13 cellular contexts compared by ENCODE assay signal in genomic region chr10:89458289-89458688, GRCh38. TPM values are rescaled to one million over a fixed set of nuclear protein-coding genes. Genes with fewer than 3 reads are reported as not detected.
DNase-seq lines count a peak whose midpoint lies in the region; ATAC-seq, FAIRE-seq and TF ChIP-seq lines count a peak whose summit lies in the region.
"Had no signal": no experiment of that assay in that cellular context is flagged by ENCODE, and none has a peak within 500 bp of the region (broad histone marks: within the 10 kb centered on the region; RNA-seq: fewer than 3 reads in every experiment).

No MANE protein-coding gene starts in this region.

- H3K4me1 ChIP-seq in RWPE2 (ENCODE audit: insufficient read depth, poor library complexity, severe bottlenecking) (peaks cover 26% of the 10 kb centered on the region), aorta (ENCODE audit: control insufficient read depth in 1 of 2, insufficient read depth in 2 of 2, low read length in 2 of 2) (no peaks in the 10 kb centered on the region)

- WGBS in aorta, 2 donors, result 4 to 5% methylated on average over 3 of the region's 3 CpGs

- peak; percentile 100 for FAIRE-seq in H54 (lab: Jason Lieb, UNC)

- H3K27ac ChIP-seq in RWPE2 (ENCODE audit: poor library complexity, severe bottlenecking) (peak overlapping the region; percentile 71), aorta (ENCODE audit: low read depth in 1 of 2, low read length in 2 of 2) (peak overlapping the region in 1 of 2 donors; percentile 75)
- H3K27ac ChIP-seq: gastroesophageal sphincter had no signal

- no peak overlapping the region for H3K4me3 ChIP-seq in RWPE2 (ENCODE audit: severe bottlenecking)
- H3K4me3 ChIP-seq in aorta (ENCODE audit: low read length in 2 of 2), result no peak overlapping the region
- H3K4me3 ChIP-seq: gastroesophageal sphincter had no signal

- intact Hi-C loops in aorta (cut with DNase I), result no loop called here

- DNase-seq in H54 (ENCODE audit: insufficient read length, low spot score), result peak; percentile 17
- no peak for DNase-seq in RWPE2 (ENCODE audit: low spot score)
- peak; percentile 84 for DNase-seq in fibroblast of peridontal ligament (ENCODE audit: extremely low read depth)
- DNase-seq in renal cortical epithelial cell (ENCODE audit: low read depth), result peak; percentile 88
- no peak for DNase-seq in NCI-H2196 treated with DMSO at 0.1 percent for 48 hours (lab: John Stamatoyannopoulos, UW; ENCODE audit: unreplicated experiment)
- no peak for DNase-seq in activated CD4-positive, alpha-beta T cell treated with anti-CD3 and anti-CD28 coated beads, Interleukin-2, amount 50 U/mL, for 4 hours
- no peak for DNase-seq in NCI-H2227 treated with DMSO at 0.1 percent for 48 hours (lab: John Stamatoyannopoulos, UW)
- DNase-seq in aorta, result no peak
- DNase-seq: NCI-H1417 treated with DMSO at 0.1 percent for 48 hours; stimulated activated CD4-positive, alpha-beta T cell treated with anti-CD3 and anti-CD28 coated beads, Interleukin-4, amount 100 ng/mL, for 24 hours; stimulated activated naive CD4-positive, alpha-beta T cell treated with Interleukin-2 at 50 U/mL for 16 hours had no signal

- H3K36me3 ChIP-seq in RWPE2 (ENCODE audit: low read depth) (no peaks in the 10 kb centered on the region), aorta (ENCODE audit: control insufficient read depth in 1 of 2, insufficient read depth in 2 of 2, low read length in 1 of 2) (no peaks in the 10 kb centered on the region)
- H3K36me3 ChIP-seq: gastroesophageal sphincter had no signal

- ATAC-seq in RWPE2 (ENCODE audit: low read depth), result peak; percentile 83; the same call in 2 of the 3 replicates
- ATAC-seq in aorta (ENCODE audit: low FRiP score), result no peak
- ATAC-seq: activated T-helper 17 cell treated with anti-CD3 and anti-CD28 coated beads, Interleukin-2, amount 50 U/mL, for 72 hours; gastroesophageal sphincter had no signal

- no peak for TF ChIP-seq POLR2A in H54 (IDR thresholded peaks at IDR 0.05; ENCODE audit: low read depth, low read length)

- H3K9me3 ChIP-seq in RWPE2 (ENCODE audit: severe bottlenecking) (no peaks in the 10 kb centered on the region), aorta (ENCODE audit: control insufficient read depth, low read length) (no peaks in the 10 kb centered on the region)
- H3K9me3 ChIP-seq: gastroesophageal sphincter had no signal

- TF ChIP-seq CTCF in RWPE2 (IDR thresholded peaks at IDR 0.05; ENCODE audit: poor library complexity, severe bottlenecking), result no peak

- H3K27me3 ChIP-seq in RWPE2 (ENCODE audit: insufficient read depth, poor library complexity, severe bottlenecking) (no peaks in the 10 kb centered on the region), aorta (ENCODE audit: control insufficient read depth in 1 of 2, insufficient read depth in 2 of 2, low read length in 1 of 2) (no peaks in the 10 kb centered on the region)
- H3K27me3 ChIP-seq: gastroesophageal sphincter had no signal

RNA-seq across cellular contexts. Expression of gene IFIT5, which starts 43.9 kb away (rescaled TPM):
- total RNA-seq in renal cortical epithelial cell (16.0 and 41.0 TPM in 2 replicates), aorta (10 to 100 TPM; 18.5 to 19.0 TPM)
- polyA plus RNA-seq in aorta, result 10 to 100 TPM; 13.3 to 14.3 TPM

Comparison
In these comparisons a context has a peak if more than half of its experiments do, and no peak if none do; other contexts are left out.
1. DNase-seq: peak in H54 (single experiment), fibroblast of peridontal ligament (single experiment) and renal cortical epithelial cell (single experiment); none in RWPE2 (single experiment), NCI-H2196 treated with DMSO at 0.1 percent for 48 hours (single experiment), activated CD4-positive, alpha-beta T cell treated with anti-CD3 and anti-CD28 coated beads, Interleukin-2, amount 50 U/mL, for 4 hours (0 of 2), NCI-H2227 treated with DMSO at 0.1 percent for 48 hours (single experiment) and aorta (0 of 2).